ENCODE assay signal across 19 cellular contexts in the genomic region with DNA sequence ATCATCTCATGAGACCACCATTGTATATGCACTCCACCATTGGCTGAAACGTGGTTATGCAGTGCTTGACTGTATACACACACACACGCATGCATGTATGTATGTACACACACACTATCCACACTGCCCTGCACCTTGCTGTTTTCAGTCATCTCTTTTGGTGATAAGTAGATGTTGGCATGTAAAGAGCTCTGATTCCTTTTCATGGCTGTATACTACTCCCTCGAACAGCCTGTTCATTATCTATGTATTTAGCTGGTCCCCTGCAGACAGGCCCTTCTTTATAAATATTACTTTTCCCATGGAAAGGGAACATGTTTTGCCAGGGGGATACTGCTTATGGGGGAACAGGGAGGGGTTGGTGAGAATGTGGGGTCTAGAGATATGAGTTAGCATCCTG.
A peak's percentile ranks its signal among the peaks of the same experiment; 100 is the strongest.
DNase-seq lines count a peak whose midpoint lies in the region; ATAC-seq, FAIRE-seq and TF ChIP-seq lines count a peak whose summit lies in the region.
"Had no signal": no experiment of that assay in that cellular context is flagged by ENCODE, and none has a peak within 500 bp of the region (broad histone marks: within the 10 kb centered on the region; RNA-seq: fewer than 3 reads in every experiment).

No MANE protein-coding gene starts in this region.

- dilution Hi-C loops in endothelial cell of umbilical vein (cut with MboI; ENCODE audit: extremely low pct_ligation_motif_present, low sequenced_read_pairs): no loop called here

- no TSS peak for BruUV-seq in endothelial cell of umbilical vein (replicated peaks; lab: Mats Ljungman, UMichigan)

- CTCF ChIA-PET in endothelial cell of umbilical vein (lab: Charles Lee): no interaction called here

- peak; percentile 40 for FAIRE-seq in HTR-8/SVneo (lab: Jason Lieb, UNC)
- FAIRE-seq in endothelial cell of umbilical vein (lab: Jason Lieb, UNC): no peak
- FAIRE-seq: GM12891, GM18507, H1 had no signal

- no peak overlapping the region for H2AFZ ChIP-seq in endothelial cell of umbilical vein (ENCODE audit: low read depth, low read length)
- H2AFZ ChIP-seq: GM23248 had no signal

- H3K36me3 ChIP-seq in RWPE2 (ENCODE audit: low read depth) (no peaks in the 10 kb centered on the region), endothelial cell of umbilical vein (ENCODE audit: control insufficient read depth in 2 of 2, extremely low read depth in 1 of 2, insufficient read depth in 2 of 2, low read length in 2 of 2) (no peaks in the 10 kb centered on the region)

- no peak overlapping the region for H3K9ac ChIP-seq in endothelial cell of umbilical vein (replicated peaks; ENCODE audit: extremely low read depth, insufficient read depth, low read length)
- H3K9ac ChIP-seq: GM23248 had no signal

- no peaks in the 10 kb centered on the region for H3K9me3 ChIP-seq in RWPE2 (ENCODE audit: severe bottlenecking)
- H3K9me3 ChIP-seq in endothelial cell of umbilical vein (replicated peaks; ENCODE audit: control insufficient read depth, insufficient read depth, low read length): no peaks in the 10 kb centered on the region

- no peak for ATAC-seq in RWPE2 (ENCODE audit: low read depth)

- H3K27me3 ChIP-seq in RWPE2 (ENCODE audit: insufficient read depth, poor library complexity, severe bottlenecking) (no peaks in the 10 kb centered on the region), endothelial cell of umbilical vein (ENCODE audit: control insufficient read depth in 2 of 2, insufficient read depth in 2 of 2, low read length in 2 of 2) (no peaks in the 10 kb centered on the region)

- no peak overlapping the region for H3K4me3 ChIP-seq in RWPE2 (ENCODE audit: severe bottlenecking)
- H3K4me3 ChIP-seq in endothelial cell of umbilical vein (replicated peaks in 1 of 3; ENCODE audit: insufficient read depth in 1 of 3, low read depth in 1 of 3, low read length in 3 of 3): no peak overlapping the region
- H3K4me3 ChIP-seq: GM23248 had no signal

- no peaks in the 10 kb centered on the region for H3K9me1 ChIP-seq in endothelial cell of umbilical vein (replicated peaks; ENCODE audit: control insufficient read depth, extremely low read depth, insufficient read depth, low read length)

- intact Hi-C loops in endothelial cell of umbilical vein (cut with micrococcal nuclease): loop anchor here (10.0 kb wide), 1 partner anchor 247 kb away; no protein-coding TSS in a partner anchor

- POLR2A ChIA-PET in endothelial cell of umbilical vein (lab: Charles Lee): no interaction called here

- H4K20me1 ChIP-seq in endothelial cell of umbilical vein (replicated peaks; ENCODE audit: control insufficient read depth, extremely low read depth, insufficient read depth, low read length): no peaks in the 10 kb centered on the region

- H3K27ac ChIP-seq in RWPE2 (ENCODE audit: poor library complexity, severe bottlenecking): peak overlapping the region; percentile 84
- H3K27ac ChIP-seq in endothelial cell of umbilical vein (ENCODE audit: insufficient read depth, low read depth, low read length): peak overlapping the region; percentile 100
- H3K27ac ChIP-seq: GM23248 had no signal

- peaks cover 28% of the 10 kb centered on the region for H3K4me1 ChIP-seq in RWPE2 (ENCODE audit: insufficient read depth, poor library complexity, severe bottlenecking)
- H3K4me1 ChIP-seq in endothelial cell of umbilical vein (ENCODE audit: control insufficient read depth, extremely low read depth, insufficient read depth, low read length): peaks cover 65% of the 10 kb centered on the region

- H3K4me2 ChIP-seq in endothelial cell of umbilical vein (ENCODE audit: insufficient read depth, low read length): no peak overlapping the region

- no peak for TF ChIP-seq POLR2A in endothelial cell of umbilical vein (IDR thresholded peaks at IDR 0.05; ENCODE audit: low read depth, low read length)

- DNase-seq in HTR-8/SVneo (ENCODE audit: insufficient read length, low spot score): no peak
- no peak for DNase-seq in RWPE2 (ENCODE audit: low spot score)
- no peak for DNase-seq in endothelial cell of umbilical vein (ENCODE audit: low read depth, low spot score)
- no peak for DNase-seq in GM19240 (ENCODE audit: insufficient read length, low spot score)
- DNase-seq in NCI-H2107 treated with DMSO at 0.1 percent for 48 hours (lab: John Stamatoyannopoulos, UW; ENCODE audit: unreplicated experiment): no peak
- DNase-seq in NCI-H1105 (lab: John Stamatoyannopoulos, UW): no peak
- DNase-seq: C1 segment of cervical spinal cord; Calu3; CD4-positive, alpha-beta memory T cell; COR-L47; DMS53; DMS79 treated with DMSO at 0.1 percent for 48 hours; GF-D8; GM23248; H7; HCEC 1CT had no signal

- H3K79me2 ChIP-seq in endothelial cell of umbilical vein (ENCODE audit: control insufficient read depth, insufficient read depth, low read length): no peaks in the 10 kb centered on the region

- TF ChIP-seq CTCF in RWPE2 (IDR thresholded peaks at IDR 0.05; ENCODE audit: poor library complexity, severe bottlenecking) (no peak), endothelial cell of umbilical vein (IDR thresholded peaks at IDR 0.05; ENCODE audit: extremely low read depth in 1 of 2, insufficient read depth in 1 of 2, low read depth in 1 of 2, low read length in 2 of 2) (no peak)

TF ChIP-seq in endothelial cell of umbilical vein, 7 proteins besides CTCF, POLR2A, EP300 and RAD21:
- TF ChIP-seq FOS (IDR thresholded peaks at IDR 0.05; ENCODE audit: borderline replicate concordance, insufficient read depth, low read length) (no peak), MYC (IDR thresholded peaks at IDR 0.05; ENCODE audit: low read depth, low read length) (no peak), MAX (IDR thresholded peaks at IDR 0.05; ENCODE audit: insufficient read depth, insufficient read length) (no peak), GATA2 (IDR thresholded peaks at IDR 0.05; ENCODE audit: insufficient read depth, insufficient read length, low read depth, low read length) (no peak), EZH2 (IDR thresholded peaks at IDR 0.05; ENCODE audit: borderline replicate concordance, low read depth, low read length, severe bottlenecking) (no peak), JUN (IDR thresholded peaks at IDR 0.05; ENCODE audit: borderline replicate concordance, insufficient read depth, insufficient read length, low read depth) (no peak), POLR2AphosphoS5 (IDR thresholded peaks at IDR 0.05; ENCODE audit: insufficient read depth, low read depth, low read length) (no peak)
